19 cellular contexts compared by ENCODE assay signal in the genomic region with DNA sequence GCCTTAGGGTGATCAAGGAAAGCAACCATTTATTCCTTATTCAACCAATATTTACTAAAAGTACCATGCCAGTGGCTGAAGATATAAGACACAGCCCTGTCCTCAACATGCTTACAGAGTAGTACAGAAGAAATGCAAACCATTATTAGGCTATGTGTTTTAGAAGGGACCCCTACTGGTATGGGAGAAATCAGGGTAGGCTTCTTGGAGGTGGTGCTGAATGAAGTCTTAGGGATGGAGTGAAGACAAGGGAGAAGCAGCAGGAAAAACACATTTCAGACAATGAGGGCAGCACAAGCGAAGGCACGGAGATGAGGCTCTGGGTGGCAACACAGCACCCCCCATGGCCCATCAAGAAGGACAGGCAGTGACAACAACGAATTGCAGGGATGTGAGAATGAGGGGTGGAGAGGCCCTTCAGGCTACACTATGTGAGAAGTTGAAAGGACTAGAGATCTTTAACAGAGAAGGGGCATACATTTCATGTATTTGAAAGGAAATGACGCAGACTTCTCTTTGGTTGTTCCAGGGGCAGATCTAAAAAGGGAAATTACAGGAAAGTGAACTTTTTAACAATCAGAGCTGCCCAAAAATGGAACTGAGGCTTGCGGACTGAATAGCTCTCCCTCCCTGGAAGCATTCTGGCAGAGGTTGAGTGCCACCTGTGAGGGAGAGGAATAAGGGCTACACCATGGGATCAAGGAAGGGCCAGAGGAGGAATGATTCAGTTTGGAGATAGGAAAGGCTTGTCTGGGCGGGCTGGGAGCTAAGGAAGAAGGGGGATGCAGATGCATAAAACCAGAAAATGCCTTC. TPM values are rescaled to one million over a fixed set of nuclear protein-coding genes. Genes with fewer than 3 reads are reported as not detected.
DNase-seq lines count a peak whose midpoint lies in the region; ATAC-seq, FAIRE-seq and TF ChIP-seq lines count a peak whose summit lies in the region.
"Had no signal": no experiment of that assay in that cellular context is flagged by ENCODE, and none has a peak within 500 bp of the region (broad histone marks: within the 10 kb centered on the region; RNA-seq: fewer than 3 reads in every experiment).

No MANE protein-coding gene starts in this region.

- H3K4me1 ChIP-seq in heart left ventricle (peaks cover 0 to 12% (median 0%) of the 10 kb centered on the region in 12 donors), K562 (replicated peaks in 1 of 2; ENCODE audit: control insufficient read depth in 2 of 2, insufficient read depth in 2 of 2, low read length in 2 of 2) (peaks cover 0 to 6% of the 10 kb centered on the region in 2 experiments; a peak in 1 of 5 replicates), osteoblast (ENCODE audit: insufficient read depth, low read length) (no peaks in the 10 kb centered on the region)
- H3K4me1 ChIP-seq: Caco-2 had no signal

- peak in 1 of 4 donors; percentile 62 for ATAC-seq in heart left ventricle
- ATAC-seq in left cardiac atrium, result no peak
- no peak for ATAC-seq in K562
- no peak for ATAC-seq in HG03565 (IDR thresholded peaks at IDR 0.05; ENCODE audit: unreplicated experiment)

- peaks cover 0 to 9% (median 0%) of the 10 kb centered on the region in 9 donors for H3K36me3 ChIP-seq in heart left ventricle
- H3K36me3 ChIP-seq in K562 (ENCODE audit: control insufficient read depth, insufficient read depth, low read length), result peaks cover 7% of the 10 kb centered on the region; the same call in 2 of the 3 replicates
- H3K36me3 ChIP-seq in osteoblast (ENCODE audit: insufficient read depth, low read length), result no peaks in the 10 kb centered on the region

- 73 to 78% (median 76%) methylated on average over 6 of the region's 6 CpGs for WGBS in heart left ventricle, 4 donors
- 83% methylated on average over 6 of the region's 6 CpGs for WGBS in K562 (ENCODE audit: insufficient coverage, low coverage, missing lambda C conversion rate)

- peak overlapping the region; percentile 60 to 86 for H3K4me3 Mint-ChIP-seq in CD14-positive monocyte
- H3K4me3 Mint-ChIP-seq: CD4-positive, CD25-positive, alpha-beta regulatory T cell; IgD-negative memory B cell had no signal

- no peak for TF ChIP-seq CTCF in heart left ventricle (IDR thresholded peaks at IDR 0.05)
- TF ChIP-seq CTCF in CD14-positive monocyte (IDR thresholded peaks at IDR 0.05), result no peak
- no peak for TF ChIP-seq CTCF in K562 (IDR thresholded peaks at IDR 0.05 in 2 of 3, conservative IDR thresholded peaks at IDR 0.05 in 1 of 3; ENCODE audit: insufficient read depth in 2 of 3, low read depth in 1 of 3, low read length in 3 of 3)
- no peak for TF ChIP-seq CTCF in osteoblast (IDR thresholded peaks at IDR 0.05; ENCODE audit: extremely low read depth, low read depth, low read length)
- no peak for TF ChIP-seq CTCF in coronary artery (IDR thresholded peaks at IDR 0.05)

- H3K9me3 Mint-ChIP-seq in CD14-positive monocyte, result peaks cover 0 to 6% (median 0%) of the 10 kb centered on the region in 7 donors
- H3K9me3 Mint-ChIP-seq: CD4-positive, CD25-positive, alpha-beta regulatory T cell; IgD-negative memory B cell had no signal

- H2AFZ ChIP-seq in K562 (ENCODE audit: low read depth, low read length) (no peak overlapping the region), osteoblast (ENCODE audit: low read length) (no peak overlapping the region)

- H3K4me3 ChIP-seq in heart left ventricle (no peak overlapping the region), K562 (no peak overlapping the region), osteoblast (ENCODE audit: insufficient read depth, low read length) (no peak overlapping the region), coronary artery (no peak overlapping the region)

- CTCF ChIA-PET in K562 (lab: Yijun Ruan, JAX; ENCODE audit: low intra/inter-chr PET ratio), result no interaction called here

- peaks cover 0 to 11% of the 10 kb centered on the region in 2 donors for H3K36me3 Mint-ChIP-seq in CD14-positive monocyte
- H3K36me3 Mint-ChIP-seq: CD4-positive, CD25-positive, alpha-beta regulatory T cell had no signal

- FAIRE-seq in K562 (lab: Jason Lieb, UNC), result no peak
- FAIRE-seq: HTR-8/SVneo had no signal

- TF ChIP-seq EP300 in K562 (IDR thresholded peaks at IDR 0.05; ENCODE audit: low read length), result no peak

- no peaks in the 10 kb centered on the region for H4K20me1 ChIP-seq in K562 (replicated peaks; ENCODE audit: control insufficient read depth, insufficient read depth, low read length)
- no peaks in the 10 kb centered on the region for H4K20me1 ChIP-seq in osteoblast (ENCODE audit: insufficient read depth, low read length)

- TF ChIP-seq POLR2A in heart left ventricle (IDR thresholded peaks at IDR 0.05), result no peak
- no peak for TF ChIP-seq POLR2A in K562 (conservative IDR thresholded peaks at IDR 0.05)

- in situ Hi-C loops in K562 (cut with MboI), result no loop called here

- H3K9me3 ChIP-seq in heart left ventricle (no peaks in the 10 kb centered on the region), K562 (replicated peaks; ENCODE audit: control insufficient read depth, insufficient read depth, low read depth, low read length) (no peaks in the 10 kb centered on the region), osteoblast (ENCODE audit: low read depth, low read length) (no peaks in the 10 kb centered on the region)
- H3K9me3 ChIP-seq: Caco-2 had no signal

- no peaks in the 10 kb centered on the region for H3K9me1 ChIP-seq in K562 (ENCODE audit: control insufficient read depth, insufficient read depth, low read length)

- TF ChIP-seq RAD21 in K562 (CRISPR knock-in tag; conservative IDR thresholded peaks at IDR 0.05 in 1 of 2, IDR thresholded peaks at IDR 0.05 in 1 of 2), result no peak

- no peaks in the 10 kb centered on the region for H3K27me3 ChIP-seq in heart left ventricle
- H3K27me3 ChIP-seq in K562 (ENCODE audit: control insufficient read depth in 2 of 2, insufficient read depth in 2 of 2, low read length in 2 of 2), result no peaks in the 10 kb centered on the region
- H3K27me3 ChIP-seq in osteoblast (ENCODE audit: insufficient read depth, low read length), result peaks cover 4% of the 10 kb centered on the region

- H3K27ac ChIP-seq in heart left ventricle (peak overlapping the region in 7 of 12 donors; percentile 5 to 59 (median 51)), K562 (ENCODE audit: extremely low read depth, low read depth, low read length) (no peak overlapping the region), osteoblast (ENCODE audit: low read depth, low read length) (no peak overlapping the region), coronary artery (no peak overlapping the region)
- H3K27ac ChIP-seq: HL-60 had no signal

- peaks cover 0 to 4% (median 2%) of the 10 kb centered on the region in 3 donors for H3K27me3 Mint-ChIP-seq in CD14-positive monocyte (ENCODE audit: low read depth in 3 of 3)
- H3K27me3 Mint-ChIP-seq: CD4-positive, CD25-positive, alpha-beta regulatory T cell; IgD-negative memory B cell had no signal

- BruUV-seq in K562 (replicated peaks; lab: Mats Ljungman, UMichigan), result no TSS peak

- H3K4me2 ChIP-seq in K562 (ENCODE audit: insufficient read depth, low read length) (no peak overlapping the region), osteoblast (ENCODE audit: insufficient read depth, low read length) (no peak overlapping the region)

- POLR2A ChIA-PET in K562 (lab: Yijun Ruan, JAX), result no interaction called here

- H3K79me2 ChIP-seq in K562 (ENCODE audit: control insufficient read depth, insufficient read depth, low read length) (no peaks in the 10 kb centered on the region), osteoblast (ENCODE audit: insufficient read depth, low read length) (no peaks in the 10 kb centered on the region)

- intact Hi-C loops in heart left ventricle (cut with DNase I), result loop anchor here in 1 of 10 donors (10.0 kb wide), 1 partner anchor 467 kb away; no protein-coding TSS in a partner anchor
- intact Hi-C loops in left cardiac atrium (cut with DNase I), result no loop called here
- intact Hi-C loops in CD14-positive monocyte (cut with micrococcal nuclease), result no loop called here
- intact Hi-C loops in K562 (cut with micrococcal nuclease), result no loop called here

- H3K27ac Mint-ChIP-seq in CD14-positive monocyte, result peak overlapping the region; percentile 87 to 95 (median 93)
- H3K27ac Mint-ChIP-seq: IgD-negative memory B cell had no signal

- peaks cover 39% of the 10 kb centered on the region for H3K4me1 Mint-ChIP-seq in CD14-positive monocyte

- DNase-seq in heart left ventricle (no peak), left cardiac atrium (no peak), CD14-positive monocyte (ENCODE audit: low spot score) (no peak), K562 (ENCODE audit: extremely low read depth in 1 of 4, low spot score in 3 of 4) (no peak), osteoblast (ENCODE audit: insufficient read length, low spot score, missing footprints) (peak; percentile 30), coronary artery (ENCODE audit: low spot score) (no peak), nucleus accumbens (lab: John Stamatoyannopoulos, UW) (no peak)
- DNase-seq: Caco-2; CD4-positive, CD25-positive, alpha-beta regulatory T cell; DMS153; GOT3; NCI-H187 treated with DMSO at 0.1 percent for 48 hours; NCI-H446; NK-92 treated with Interleukin-12 subunit alpha and Interleukin-12 subunit beta, amount 100 ng/mL, for 24 hours; OCI-M1 had no signal

- no peak overlapping the region for H3K9ac ChIP-seq in K562 (ENCODE audit: insufficient read depth in 1 of 2, low read depth in 2 of 2, low read length in 2 of 2)

TF ChIP-seq in K562, 482 proteins besides CTCF, POLR2A, EP300 and RAD21 (continues in another document):
- peak; percentile 83 for TF ChIP-seq RBM25 (IDR thresholded peaks at IDR 0.05; ENCODE audit: low read depth, low read length, severe bottlenecking)

RNA-seq across cellular contexts. Expression of a gene that starts 16.9 kb away (rescaled TPM):
- 10 to 100 TPM; 19.6 to 37.5 (median 27.1) TPM for total RNA-seq in heart left ventricle
- polyA plus RNA-seq in heart left ventricle, result 10 to 100 TPM; 39.1 to 45.8 TPM
- 10 to 100 TPM; 19.6 to 21.1 TPM for total RNA-seq in left cardiac atrium
- polyA plus RNA-seq in CD14-positive monocyte, result 100 to 1,000 TPM; 128 to 168 TPM
- 43.8 and 80.5 TPM in 2 replicates for total RNA-seq in K562 (2011; cell fraction: chromatin; rRNA removed; ENCODE audit: low replicate concordance)
- total RNA-seq in K562 (2011; cell fraction: nucleolus; rRNA removed), result 32.9 and 38.5 TPM in 2 replicates
- 55.1 and 71.8 TPM in 2 replicates for total RNA-seq in K562 (2011; cell fraction: nucleoplasm; rRNA removed)
- total RNA-seq in K562 (2014; rRNA removed), result 18.1 and 20.6 TPM in 2 replicates
- total RNA-seq in K562 (2014; rRNA removed; fragmentation: Illumina TruSeq; extraction: Trizol), result 38.9 and 44.3 TPM in 2 replicates
- 32.6 and 37.4 TPM in 2 replicates for total RNA-seq in K562 (2015; rRNA removed; fragmentation: Illumina TruSeq; extraction: Trizol)
- 22.6 and 23.1 TPM in 2 replicates for total RNA-seq in K562 (2021)
- polyA plus RNA-seq in K562 (2011; rRNA removed), result 63.1 and 113 TPM in 2 replicates
- polyA plus RNA-seq in K562 (2011; cell fraction: cytosol; rRNA removed), result 26.9 and 29.8 TPM in 2 replicates
- polyA plus RNA-seq in K562 (2011; cell fraction: nucleus; rRNA removed), result 35.4 and 45.0 TPM in 2 replicates
- polyA plus RNA-seq in K562 (2012), result 27.1 and 33.9 TPM in 2 replicates
- polyA plus RNA-seq in K562 (2014; fragmentation: Illumina TruSeq; extraction: Trizol), result 49.0 and 53.2 TPM in 2 replicates
- polyA plus RNA-seq in K562 (2014; fragmentation: Nextera tagmentation; extraction: Ambion mirVana), result 10 to 100 TPM; 24.6 to 33.0 TPM
- polyA plus RNA-seq in K562 (2014; rRNA removed), result 40.9 and 45.0 TPM in 2 replicates
- 43.3 and 57.6 TPM in 2 replicates for polyA minus RNA-seq in K562 (2011; rRNA and poly(A)+ RNA removed)
- polyA minus RNA-seq in K562 (2011; cell fraction: cytosol; rRNA and poly(A)+ RNA removed), result 11.0 and 23.7 TPM in 2 replicates
- 27.6 and 28.0 TPM in 2 replicates for polyA minus RNA-seq in K562 (2011; cell fraction: nucleus; rRNA and poly(A)+ RNA removed)
- 20.6 and 23.5 TPM in 2 replicates for total RNA-seq in osteoblast

Comparison
In these comparisons a context has a peak if more than half of its experiments do, and no peak if none do; other contexts are left out.
1. H3K27ac ChIP-seq: peak in heart left ventricle (7 of 12); none in K562 (single experiment), osteoblast (single experiment) and coronary artery (0 of 2).